ENCODE assay signal across 18 cellular contexts in the genomic region with DNA sequence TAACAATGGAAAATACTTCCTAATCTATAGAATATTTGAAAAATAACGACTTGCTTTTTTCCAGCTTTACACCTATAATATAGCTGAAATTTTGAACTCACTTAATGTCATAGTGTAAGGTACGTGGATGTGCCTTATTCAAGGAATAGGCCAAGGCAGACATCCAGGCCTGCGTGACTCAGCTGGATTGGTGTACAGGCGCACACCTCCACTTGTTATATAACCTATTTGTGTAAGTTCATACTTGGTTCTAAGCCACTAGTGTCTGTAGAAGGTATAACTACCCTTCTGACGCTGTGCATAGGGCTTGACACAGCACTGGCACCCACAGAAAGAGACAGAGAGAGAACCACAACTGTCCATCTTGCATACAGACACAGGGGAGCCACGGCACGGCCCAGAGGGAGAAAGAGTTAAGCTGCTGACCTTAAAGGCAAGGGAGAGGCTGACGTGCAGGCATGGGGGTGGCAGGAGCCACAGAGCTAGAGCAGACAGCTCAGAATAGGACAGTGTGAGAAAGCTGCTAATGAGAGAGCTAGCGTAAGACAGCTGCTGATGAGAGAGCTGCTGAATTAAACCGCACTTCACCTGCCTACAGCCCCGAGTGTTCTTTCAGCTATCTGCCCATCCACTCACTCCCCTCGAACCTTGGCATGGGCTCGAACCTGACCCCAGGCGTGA. TPM values are rescaled to one million over a fixed set of nuclear protein-coding genes. Genes with fewer than 3 reads are reported as not detected.
A peak's percentile ranks its signal among the peaks of the same experiment; 100 is the strongest.
DNase-seq lines count a peak whose midpoint lies in the region; ATAC-seq, FAIRE-seq and TF ChIP-seq lines count a peak whose summit lies in the region.
"Had no signal": no experiment of that assay in that cellular context is flagged by ENCODE, and none has a peak within 500 bp of the region (broad histone marks: within the 10 kb centered on the region; RNA-seq: fewer than 3 reads in every experiment).

No MANE protein-coding gene starts in this region.

- no peaks in the 10 kb centered on the region for H3F3A ChIP-seq in GM23338 (replicated peaks; ENCODE audit: low read depth)

- H3K36me3 ChIP-seq in GM23338 (ENCODE audit: insufficient read depth) = no peaks in the 10 kb centered on the region

- H3K27ac ChIP-seq in GM23338 (ENCODE audit: low read depth) = no peak overlapping the region
- peak overlapping the region; percentile 42 for H3K27ac ChIP-seq in caudate nucleus (ENCODE audit: low read depth, low read length)
- H3K27ac ChIP-seq: SK-N-MC had no signal

- H3K36me3 Mint-ChIP-seq in GM23338 (ENCODE audit: low read depth) (no peaks in the 10 kb centered on the region), progenitor cell of endocrine pancreas (ENCODE audit: insufficient read depth) (no peaks in the 10 kb centered on the region)
- H3K36me3 Mint-ChIP-seq: CD4-positive, CD25-positive, alpha-beta regulatory T cell had no signal

- H3K4me3 Mint-ChIP-seq in GM23338 (no peak overlapping the region), progenitor cell of endocrine pancreas (ENCODE audit: low read depth) (no peak overlapping the region)
- H3K4me3 Mint-ChIP-seq: CD4-positive, CD25-positive, alpha-beta regulatory T cell had no signal

- H3K4me3 ChIP-seq in GM23338 = no peak overlapping the region
- H3K4me3 ChIP-seq: SK-N-MC had no signal

- H3K27me3 ChIP-seq in GM23338 (ENCODE audit: insufficient read depth) = no peaks in the 10 kb centered on the region

- H3K4me2 ChIP-seq in GM23338 = no peak overlapping the region

- H3K9me2 ChIP-seq in GM23338 (ENCODE audit: insufficient read depth) = no peaks in the 10 kb centered on the region

- peak; percentile 56 for ATAC-seq in GM23338
- ATAC-seq in GM21390 (IDR thresholded peaks at IDR 0.05; ENCODE audit: unreplicated experiment) = no peak

- H4K20me1 ChIP-seq in GM23338 (replicated peaks; ENCODE audit: insufficient read depth) = no peaks in the 10 kb centered on the region

- no peak for TF ChIP-seq CTCF in D721Med (IDR thresholded peaks at IDR 0.05; ENCODE audit: insufficient read depth, missing control alignments)
- TF ChIP-seq CTCF in GM23338 (conservative IDR thresholded peaks at IDR 0.05; ENCODE audit: low read depth in 2 of 2) = no peak
- no peak for TF ChIP-seq CTCF in progenitor cell of endocrine pancreas (IDR thresholded peaks at IDR 0.05; ENCODE audit: unreplicated experiment)

- FAIRE-seq in D721Med (lab: Jason Lieb, UNC) = peak; percentile 53

- H3K4me1 Mint-ChIP-seq in GM23338 (no peaks in the 10 kb centered on the region), progenitor cell of endocrine pancreas (ENCODE audit: low read depth) (peaks cover 2% of the 10 kb centered on the region)
- H3K4me1 Mint-ChIP-seq: CD4-positive, CD25-positive, alpha-beta regulatory T cell had no signal

- no peaks in the 10 kb centered on the region for H3K79me2 ChIP-seq in GM23338 (replicated peaks; ENCODE audit: insufficient read depth)

- no peaks in the 10 kb centered on the region for H3K4me1 ChIP-seq in GM23338 (ENCODE audit: insufficient read depth)

- DNase-seq in D721Med (ENCODE audit: insufficient read length, low spot score) (no peak), GM23338 (ENCODE audit: low spot score) (no peak), NCI-H2227 treated with DMSO at 0.1 percent for 48 hours (lab: John Stamatoyannopoulos, UW) (peak; percentile 20), caudate nucleus (lab: John Stamatoyannopoulos, UW) (peak in 16 of 61 donors; percentile 1 to 82 (median 38)), inferior parietal cortex (ENCODE audit: extremely low spot score) (no peak), progenitor cell of endocrine pancreas (ENCODE audit: low spot score, unreplicated experiment) (no peak), D341Med (ENCODE audit: low spot score) (no peak)
- DNase-seq: ACHN; CD4-positive, CD25-positive, alpha-beta regulatory T cell; DND-41; GDM1; H7; MV-4-11; NCI-H1694; NK-92 treated with Interleukin-12 subunit alpha and Interleukin-12 subunit beta, amount 100 ng/mL, for 24 hours had no signal

- H3K27me3 Mint-ChIP-seq in GM23338 (ENCODE audit: insufficient read depth, low read depth, poor library complexity) (no peaks in the 10 kb centered on the region), progenitor cell of endocrine pancreas (peaks cover 5% of the 10 kb centered on the region)
- H3K27me3 Mint-ChIP-seq: CD4-positive, CD25-positive, alpha-beta regulatory T cell had no signal

- H3K9me3 Mint-ChIP-seq in GM23338 (no peaks in the 10 kb centered on the region), progenitor cell of endocrine pancreas (ENCODE audit: low read depth) (peaks cover under 1% of the 10 kb centered on the region)

- peak overlapping the region; percentile 53; the same call in 1 of the 2 replicates for H2AFZ ChIP-seq in GM23338

- no peak overlapping the region; the same call in 1 of the 2 replicates for H3K27ac Mint-ChIP-seq in GM23338
- no peak overlapping the region for H3K27ac Mint-ChIP-seq in progenitor cell of endocrine pancreas

TF ChIP-seq in GM23338, 12 proteins besides CTCF, POLR2A, EP300 and RAD21 (continues in another document):
- no peak for TF ChIP-seq JUNB (IDR thresholded peaks at IDR 0.05; ENCODE audit: unreplicated experiment)
- no peak for TF ChIP-seq ZNF331 (CRISPR knock-in tag; IDR thresholded peaks at IDR 0.05; ENCODE audit: low read depth)
- TF ChIP-seq POLR2AphosphoS5 (IDR thresholded peaks at IDR 0.05; ENCODE audit: low read depth) = no peak
- TF ChIP-seq NANOG (IDR thresholded peaks at IDR 0.05; ENCODE audit: borderline replicate concordance) = no peak
- TF ChIP-seq EZH2 (IDR thresholded peaks at IDR 0.05; ENCODE audit: low read depth, unreplicated experiment) = no peak
- TF ChIP-seq STAT1 (IDR thresholded peaks at IDR 0.05; ENCODE audit: unreplicated experiment) = no peak
- TF ChIP-seq, protein P1, sequence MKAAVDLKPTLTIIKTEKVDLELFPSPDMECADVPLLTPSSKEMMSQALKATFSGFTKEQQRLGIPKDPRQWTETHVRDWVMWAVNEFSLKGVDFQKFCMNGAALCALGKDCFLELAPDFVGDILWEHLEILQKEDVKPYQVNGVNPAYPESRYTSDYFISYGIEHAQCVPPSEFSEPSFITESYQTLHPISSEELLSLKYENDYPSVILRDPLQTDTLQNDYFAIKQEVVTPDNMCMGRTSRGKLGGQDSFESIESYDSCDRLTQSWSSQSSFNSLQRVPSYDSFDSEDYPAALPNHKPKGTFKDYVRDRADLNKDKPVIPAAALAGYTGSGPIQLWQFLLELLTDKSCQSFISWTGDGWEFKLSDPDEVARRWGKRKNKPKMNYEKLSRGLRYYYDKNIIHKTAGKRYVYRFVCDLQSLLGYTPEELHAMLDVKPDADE (IDR thresholded peaks at IDR 0.05) = no peak
- no peak for TF ChIP-seq ZNF114 (CRISPR knock-in tag; IDR thresholded peaks at IDR 0.05)
- TF ChIP-seq CREB1 (CRISPR knock-in tag; IDR thresholded peaks at IDR 0.05; ENCODE audit: low read depth) = no peak

RNA-seq across cellular contexts. Expression of gene CCDC178, which starts 16.1 kb away (rescaled TPM):
- 0.17 TPM in 1 of 2 replicates, not detected in the other for total RNA-seq in GM23338 (2014; rRNA removed; shearing (Covaris generic))
- polyA plus RNA-seq in GM23338 (2016; fragmentation: Nextera tagmentation; extraction: Ambion mirVana) = 0.24 and 0.59 TPM in 2 replicates
- total RNA-seq in progenitor cell of endocrine pancreas = 0.60 TPM in 1 of 2 replicates, not detected in the other
- total RNA-seq: CD4-positive, CD25-positive, alpha-beta regulatory T cell; H7; T-helper 1 cell treated with Interleukin-12 subunit alpha and Interleukin-12 subunit beta and Interleukin-4 antibody, amounts not matched to agents 30 ng/mL and 1 ng/mL, for 36 hours had no signal
- polyA plus RNA-seq: CD4-positive, CD25-positive, alpha-beta regulatory T cell had no signal
